Comparison of ENCODE assay signal across 1 cellular context in the genomic region with DNA sequence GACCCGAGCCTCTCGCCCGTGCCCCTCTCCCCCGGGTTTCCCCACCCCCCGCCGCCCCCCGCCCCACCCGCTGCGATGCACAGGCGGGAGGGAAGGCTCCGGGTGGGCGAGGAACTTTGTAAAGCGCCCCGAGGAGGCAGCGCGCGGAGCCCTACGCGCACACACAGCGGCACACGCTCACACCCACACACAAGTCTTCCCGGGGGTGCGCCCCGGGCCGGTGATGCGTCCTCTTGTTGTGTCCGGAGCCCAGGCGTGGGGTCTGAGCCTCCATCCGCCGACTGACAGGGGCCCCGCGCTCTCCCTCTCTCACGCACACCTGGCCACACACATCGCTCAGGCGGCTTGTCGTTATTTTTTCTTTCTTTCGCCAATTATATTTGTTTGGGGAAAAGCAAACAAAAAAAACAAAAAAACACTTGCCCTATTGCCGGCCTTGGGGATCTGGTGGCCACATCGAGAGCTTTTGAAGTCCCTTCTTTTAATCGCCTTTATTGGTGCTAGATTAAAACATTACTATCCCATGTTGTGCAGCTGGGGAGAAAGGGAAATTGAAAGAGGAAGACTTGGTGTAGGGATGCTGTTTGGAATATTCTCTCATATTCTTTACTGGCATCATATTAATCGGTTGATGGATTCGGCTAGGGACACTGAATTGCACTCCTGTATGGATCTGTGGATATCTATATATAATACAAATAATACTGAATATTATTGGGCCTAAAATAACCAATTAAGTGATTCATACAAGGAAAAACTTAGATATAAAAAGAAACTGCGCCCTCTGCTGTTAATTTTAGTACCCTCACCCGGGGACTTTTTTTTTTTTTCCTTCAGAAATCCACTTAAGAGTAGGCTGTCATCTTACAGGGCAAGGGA.
TF ChIP-seq lines count a peak whose summit lies in the region.

No MANE protein-coding gene starts in this region.

TF ChIP-seq in HepG2, 621 proteins besides CTCF, POLR2A, EP300 and RAD21:
- TF ChIP-seq TRIM24 (CRISPR knock-in tag; IDR thresholded peaks at IDR 0.05) (no peak), ZNF773 (CRISPR knock-in tag; IDR thresholded peaks at IDR 0.05; ENCODE audit: borderline replicate concordance) (no peak), NFE2 (CRISPR knock-in tag; IDR thresholded peaks at IDR 0.05) (no peak), SMC3 (IDR thresholded peaks at IDR 0.05; ENCODE audit: low read length) (peak; percentile 29; the same call in 1 of the 2 replicates), ZNF761 (CRISPR knock-in tag; conservative IDR thresholded peaks at IDR 0.05) (no peak), KLF16 (CRISPR knock-in tag; IDR thresholded peaks at IDR 0.05) (no peak), EZH2 (conservative IDR thresholded peaks at IDR 0.05; ENCODE audit: low read depth, low read length) (0 out of 2 replicates have a peak, but pooled peaks have one; percentile 20), FIP1L1 (IDR thresholded peaks at IDR 0.05; ENCODE audit: borderline replicate concordance, insufficient read depth, low read depth, low read length) (no peak), SRSF9 (IDR thresholded peaks at IDR 0.05; ENCODE audit: borderline replicate concordance, insufficient read depth, low read depth, low read length, poor library complexity, severe bottlenecking) (no peak), ZNF883 (CRISPR knock-in tag; IDR thresholded peaks at IDR 0.05; ENCODE audit: not compliant biosample characterization) (no peak), ZNF615 (CRISPR knock-in tag; IDR thresholded peaks at IDR 0.05; ENCODE audit: borderline replicate concordance) (no peak)
- TF ChIP-seq, protein P1, sequence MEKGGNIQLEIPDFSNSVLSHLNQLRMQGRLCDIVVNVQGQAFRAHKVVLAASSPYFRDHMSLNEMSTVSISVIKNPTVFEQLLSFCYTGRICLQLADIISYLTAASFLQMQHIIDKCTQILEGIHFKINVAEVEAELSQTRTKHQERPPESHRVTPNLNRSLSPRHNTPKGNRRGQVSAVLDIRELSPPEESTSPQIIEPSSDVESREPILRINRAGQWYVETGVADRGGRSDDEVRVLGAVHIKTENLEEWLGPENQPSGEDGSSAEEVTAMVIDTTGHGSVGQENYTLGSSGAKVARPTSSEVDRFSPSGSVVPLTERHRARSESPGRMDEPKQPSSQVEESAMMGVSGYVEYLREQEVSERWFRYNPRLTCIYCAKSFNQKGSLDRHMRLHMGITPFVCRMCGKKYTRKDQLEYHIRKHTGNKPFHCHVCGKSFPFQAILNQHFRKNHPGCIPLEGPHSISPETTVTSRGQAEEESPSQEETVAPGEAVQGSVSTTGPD (CRISPR knock-in tag; IDR thresholded peaks at IDR 0.05): no peak
- TF ChIP-seq, protein P2, sequence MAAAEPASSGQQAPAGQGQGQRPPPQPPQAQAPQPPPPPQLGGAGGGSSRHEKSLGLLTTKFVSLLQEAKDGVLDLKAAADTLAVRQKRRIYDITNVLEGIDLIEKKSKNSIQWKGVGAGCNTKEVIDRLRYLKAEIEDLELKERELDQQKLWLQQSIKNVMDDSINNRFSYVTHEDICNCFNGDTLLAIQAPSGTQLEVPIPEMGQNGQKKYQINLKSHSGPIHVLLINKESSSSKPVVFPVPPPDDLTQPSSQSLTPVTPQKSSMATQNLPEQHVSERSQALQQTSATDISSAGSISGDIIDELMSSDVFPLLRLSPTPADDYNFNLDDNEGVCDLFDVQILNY (CRISPR knock-in tag; conservative IDR thresholded peaks at IDR 0.05): no peak
- TF ChIP-seq, protein P3, sequence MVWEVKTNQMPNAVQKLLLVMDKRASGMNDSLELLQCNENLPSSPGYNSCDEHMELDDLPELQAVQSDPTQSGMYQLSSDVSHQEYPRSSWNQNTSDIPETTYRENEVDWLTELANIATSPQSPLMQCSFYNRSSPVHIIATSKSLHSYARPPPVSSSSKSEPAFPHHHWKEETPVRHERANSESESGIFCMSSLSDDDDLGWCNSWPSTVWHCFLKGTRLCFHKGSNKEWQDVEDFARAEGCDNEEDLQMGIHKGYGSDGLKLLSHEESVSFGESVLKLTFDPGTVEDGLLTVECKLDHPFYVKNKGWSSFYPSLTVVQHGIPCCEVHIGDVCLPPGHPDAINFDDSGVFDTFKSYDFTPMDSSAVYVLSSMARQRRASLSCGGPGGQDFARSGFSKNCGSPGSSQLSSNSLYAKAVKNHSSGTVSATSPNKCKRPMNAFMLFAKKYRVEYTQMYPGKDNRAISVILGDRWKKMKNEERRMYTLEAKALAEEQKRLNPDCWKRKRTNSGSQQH (CRISPR knock-in tag; IDR thresholded peaks at IDR 0.05; ENCODE audit: low read depth): no peak
- TF ChIP-seq, protein P4, sequence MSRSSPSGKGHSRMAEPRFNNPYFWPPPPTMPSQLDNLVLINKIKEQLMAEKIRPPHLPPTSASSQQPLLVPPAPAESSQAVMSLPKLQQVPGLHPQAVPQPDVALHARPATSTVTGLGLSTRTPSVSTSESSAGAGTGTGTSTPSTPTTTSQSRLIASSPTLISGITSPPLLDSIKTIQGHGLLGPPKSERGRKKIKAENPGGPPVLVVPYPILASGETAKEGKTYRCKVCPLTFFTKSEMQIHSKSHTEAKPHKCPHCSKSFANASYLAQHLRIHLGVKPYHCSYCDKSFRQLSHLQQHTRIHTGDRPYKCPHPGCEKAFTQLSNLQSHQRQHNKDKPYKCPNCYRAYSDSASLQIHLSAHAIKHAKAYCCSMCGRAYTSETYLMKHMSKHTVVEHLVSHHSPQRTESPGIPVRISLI (CRISPR knock-in tag; IDR thresholded peaks at IDR 0.05; ENCODE audit: borderline replicate concordance): peak; percentile 39; the same call in 1 of the 2 replicates
